ENCODE assay signal across 8 cellular contexts in genomic region chr16:1771072-1771863, GRCh38. TPM values are rescaled to one million over a fixed set of nuclear protein-coding genes. Genes with fewer than 3 reads are reported as not detected.
DNase-seq lines count a peak whose midpoint lies in the region; ATAC-seq and TF ChIP-seq lines count a peak whose summit lies in the region.

Gene NME3 (minus strand): TSS chr16:1771543. CDS start chr16:1771534, 9 bp downstream.

- H3K27ac ChIP-seq in dorsolateral prefrontal cortex (peak within 1 kb of the TSS; percentile 43 to 99 (median 95)), right lobe of liver (peak within 1 kb of the TSS; percentile 20 to 93 (median 84))

- H3K4me3 ChIP-seq in dorsolateral prefrontal cortex (peak within 1 kb of the TSS; percentile 77 to 100 (median 95)), right lobe of liver (peak within 1 kb of the TSS; percentile 94 to 100 (median 98))

- H3K9me3 ChIP-seq in right lobe of liver, result no peaks in the 10 kb centered on the region

- TF ChIP-seq CTCF in dorsolateral prefrontal cortex (IDR thresholded peaks at IDR 0.05 in 54 of 56, conservative IDR thresholded peaks at IDR 0.05 in 2 of 56; ENCODE audit: low read depth in 1 of 56, partially characterized antibody in 56 of 56) (peak in 8 of 56 donors; percentile 7 to 35 (median 18)), right lobe of liver (IDR thresholded peaks at IDR 0.05) (no peak)

- no peaks in the 10 kb centered on the region for H3K27me3 ChIP-seq in dorsolateral prefrontal cortex
- no peaks in the 10 kb centered on the region for H3K27me3 ChIP-seq in right lobe of liver

- no CpG with 5 or more reads among the region's 91 CpGs for WGBS in right lobe of liver (ENCODE audit: insufficient coverage, low coverage, low lambda C conversion rate, missing lambda C conversion rate)

- peaks cover 0 to 22% (median 6%) of the 10 kb centered on the region in 4 donors for H3K4me1 ChIP-seq in right lobe of liver

- H3K36me3 ChIP-seq in right lobe of liver, result peaks cover 0 to 11% (median 0%) of the 10 kb centered on the region in 4 donors

- DNase-seq in NCI-H1105 treated with DMSO at 0.1 percent for 48 hours (lab: John Stamatoyannopoulos, UW), result peak; percentile 24
- DNase-seq in NCI-H1105 (lab: John Stamatoyannopoulos, UW), result no peak
- peak; percentile 34 for DNase-seq in NCI-H146 treated with DMSO at 0.1 percent for 48 hours (lab: John Stamatoyannopoulos, UW; ENCODE audit: unreplicated experiment)
- DNase-seq in activated CD4-positive, alpha-beta T cell treated with anti-CD3 and anti-CD28 coated beads, Interleukin-2, amount 50 U/mL, for 48 hours, result peak; percentile 84 to 86
- peak; percentile 70 to 88 (median 76) for DNase-seq in dorsolateral prefrontal cortex
- DNase-seq in right lobe of liver, result peak; percentile 86
- DNase-seq in stimulated activated CD4-positive, alpha-beta T cell treated with anti-CD3 and anti-CD28 coated beads, Interleukin-4, amount 100 ng/mL, for 1 hour, result peak; percentile 82

- no peak for TF ChIP-seq POLR2A in right lobe of liver (IDR thresholded peaks at IDR 0.05)

- ATAC-seq in right lobe of liver (peak; percentile 33 to 59 (median 51)), GM21526 (IDR thresholded peaks at IDR 0.05; ENCODE audit: low FRiP score, unreplicated experiment) (no peak)

- intact Hi-C loops in dorsolateral prefrontal cortex (cut with DNase I), result loop anchor here (2.0 to 10.0 kb wide), 5 partner anchors 64 to 279 kb away; partner anchors contain the start of genes CRAMP1 (in 2 of the 2), IFT140 (in 2 of the 2), MAPK8IP3 (in 1 of the 2) and RNF151 (in 1 of the 2)
- intact Hi-C loops in right lobe of liver (cut with DNase I), result no loop called here

RNA-seq across cellular contexts. Expression of gene NME3, which starts in this region (rescaled TPM):
- total RNA-seq in dorsolateral prefrontal cortex, result 10 to 100 TPM; 39.2 to 88.9 (median 58.5) TPM
- total RNA-seq in right lobe of liver, result 10 to 100 TPM; 17.9 to 36.1 (median 23.2) TPM

Comparison
In these comparisons a context has a peak if more than half of its experiments do, and no peak if none do; other contexts are left out.
1. intact Hi-C loops: an anchor here in dorsolateral prefrontal cortex (2.0 to 10.0 kb wide); none called in right lobe of liver.